In the genomic region with DNA sequence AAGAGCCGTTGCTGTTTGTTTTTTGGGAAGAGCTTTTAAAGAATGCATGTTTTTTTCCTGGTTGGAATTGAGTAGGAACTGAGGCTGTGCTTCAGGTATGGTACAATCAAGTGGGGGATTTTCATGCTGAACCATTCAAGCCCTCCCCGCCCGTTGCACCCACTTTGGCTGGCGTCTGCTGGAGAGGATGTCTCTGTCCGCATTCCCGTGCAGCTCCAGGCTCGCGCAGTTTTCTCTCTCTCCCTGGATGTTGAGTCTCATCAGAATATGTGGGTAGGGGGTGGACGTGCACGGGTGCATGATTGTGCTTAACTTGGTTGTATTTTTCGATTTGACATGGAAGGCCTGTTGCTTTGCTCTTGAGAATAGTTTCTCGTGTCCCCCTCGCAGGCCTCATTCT, we compare ENCODE assay signal across 14 cellular contexts. TPM values are rescaled to one million over a fixed set of nuclear protein-coding genes. Genes with fewer than 3 reads are reported as not detected.
A peak's percentile ranks its signal among the peaks of the same experiment; 100 is the strongest.
DNase-seq lines count a peak whose midpoint lies in the region; ATAC-seq and TF ChIP-seq lines count a peak whose summit lies in the region.
"Had no signal": no experiment of that assay in that cellular context is flagged by ENCODE, and none has a peak within 500 bp of the region (broad histone marks: within the 10 kb centered on the region; RNA-seq: fewer than 3 reads in every experiment).

No MANE protein-coding gene starts in this region.

- H3K27ac Mint-ChIP-seq in activated naive CD4-positive, alpha-beta T cell treated with anti-CD3 and anti-CD28 coated beads for 36 hours: peak overlapping the region; percentile 36
- H3K27ac Mint-ChIP-seq in T-helper 17 cell: peak overlapping the region; percentile 51
- peak overlapping the region; percentile 59 to 64 (median 61) for H3K27ac Mint-ChIP-seq in nephron
- peak overlapping the region; percentile 16 for H3K27ac Mint-ChIP-seq in type B pancreatic cell

- H3K9me3 Mint-ChIP-seq in activated naive CD4-positive, alpha-beta T cell treated with anti-CD3 and anti-CD28 coated beads for 36 hours: peaks cover 5% of the 10 kb centered on the region
- H3K9me3 Mint-ChIP-seq in nephron (no peaks in the 10 kb centered on the region), type B pancreatic cell (no peaks in the 10 kb centered on the region)

- H3K4me1 Mint-ChIP-seq in activated naive CD4-positive, alpha-beta T cell treated with anti-CD3 and anti-CD28 coated beads for 36 hours (ENCODE audit: low read depth): peaks cover 12% of the 10 kb centered on the region
- H3K4me1 Mint-ChIP-seq in T-helper 17 cell (peaks cover 12% of the 10 kb centered on the region), nephron (peaks cover 5% of the 10 kb centered on the region), type B pancreatic cell (ENCODE audit: unreplicated experiment) (peaks cover 4% of the 10 kb centered on the region)

- intact Hi-C loops in activated naive CD4-positive, alpha-beta T cell treated with anti-CD3 and anti-CD28 coated beads for 36 hours (cut with micrococcal nuclease): no loop called here

- CTCF ChIA-PET in activated naive CD4-positive, alpha-beta T cell treated with anti-CD3 and anti-CD28 coated beads for 36 hours (lab: Charles Lee): interaction anchor here (3.5 kb wide), 1 partner anchor 168 kb away, joined by 19 read pairs; no protein-coding TSS in a partner anchor

- H3K4me3 Mint-ChIP-seq in activated naive CD4-positive, alpha-beta T cell treated with anti-CD3 and anti-CD28 coated beads for 36 hours: no peak overlapping the region
- H3K4me3 Mint-ChIP-seq in T-helper 17 cell: no peak overlapping the region
- no peak overlapping the region for H3K4me3 Mint-ChIP-seq in nephron
- no peak overlapping the region for H3K4me3 Mint-ChIP-seq in type B pancreatic cell
- H3K4me3 Mint-ChIP-seq: CD4-positive, CD25-positive, alpha-beta regulatory T cell had no signal

- H3K27me3 Mint-ChIP-seq in activated naive CD4-positive, alpha-beta T cell treated with anti-CD3 and anti-CD28 coated beads for 36 hours (ENCODE audit: low read depth): no peaks in the 10 kb centered on the region
- H3K27me3 Mint-ChIP-seq in T-helper 17 cell: no peaks in the 10 kb centered on the region
- no peaks in the 10 kb centered on the region for H3K27me3 Mint-ChIP-seq in nephron (ENCODE audit: low read depth)
- H3K27me3 Mint-ChIP-seq in type B pancreatic cell: no peaks in the 10 kb centered on the region
- H3K27me3 Mint-ChIP-seq: CD4-positive, CD25-positive, alpha-beta regulatory T cell had no signal

- peaks cover 52% of the 10 kb centered on the region for H3K36me3 Mint-ChIP-seq in activated naive CD4-positive, alpha-beta T cell treated with anti-CD3 and anti-CD28 coated beads for 36 hours (ENCODE audit: low read depth)
- H3K36me3 Mint-ChIP-seq in T-helper 17 cell (ENCODE audit: low read depth): peaks cover 5% of the 10 kb centered on the region
- peaks cover 70% of the 10 kb centered on the region for H3K36me3 Mint-ChIP-seq in nephron (ENCODE audit: low read depth)
- H3K36me3 Mint-ChIP-seq in type B pancreatic cell: peaks cover 19% of the 10 kb centered on the region

- DNase-seq in activated naive CD4-positive, alpha-beta T cell treated with anti-CD3 and anti-CD28 coated beads for 36 hours: no peak
- no peak for DNase-seq in activated naive CD4-positive, alpha-beta T cell (lab: John Stamatoyannopoulos, UW)
- DNase-seq in T-helper 17 cell: no peak
- DNase-seq in type B pancreatic cell (ENCODE audit: extremely low spot score, unreplicated experiment): no peak
- no peak for DNase-seq in stimulated activated naive CD4-positive, alpha-beta T cell (lab: John Stamatoyannopoulos, UW)
- DNase-seq: ACHN; CD4-positive, CD25-positive, alpha-beta regulatory T cell; NCI-H1048; NCI-H2107; NCI-H226; NCI-H526 treated with DMSO at 0.1 percent for 48 hours; NK-92 treated with Interleukin-12 subunit alpha and Interleukin-12 subunit beta, amount 100 ng/mL, for 24 hours had no signal

- TF ChIP-seq CTCF in nephron (IDR thresholded peaks at IDR 0.05; ENCODE audit: unreplicated experiment in 3 of 3) (no peak), type B pancreatic cell (conservative IDR thresholded peaks at IDR 0.05) (no peak)

- ATAC-seq in T-helper 17 cell: no peak
- ATAC-seq in HG03045 (IDR thresholded peaks at IDR 0.05; ENCODE audit: unreplicated experiment): no peak

- H3K9me3 ChIP-seq in T-helper 17 cell (ENCODE audit: control insufficient read depth, low read length, poor library complexity, severe bottlenecking): no peaks in the 10 kb centered on the region

RNA-seq across cellular contexts. Expression of a gene that starts 31.6 kb away (rescaled TPM):
- 10 to 100 TPM; 87.7 to 88.5 TPM for total RNA-seq in activated naive CD4-positive, alpha-beta T cell treated with anti-CD3 and anti-CD28 coated beads for 36 hours
- total RNA-seq in T-helper 17 cell (100 to 1,000 TPM in 1 of 2 donors, 10 to 100 TPM in 1; 93.3 to 146 TPM), type B pancreatic cell (ENCODE audit: low replicate concordance) (14.0 and 30.2 TPM in 2 replicates)
